8 cellular contexts compared by ENCODE assay signal in genomic region chr11:57637626-57638004, GRCh38. TPM values are rescaled to one million over a fixed set of nuclear protein-coding genes. Genes with fewer than 3 reads are reported as not detected.
DNase-seq lines count a peak whose midpoint lies in the region; ATAC-seq and TF ChIP-seq lines count a peak whose summit lies in the region.

No MANE protein-coding gene starts in this region.

- H3K36me3 ChIP-seq in right atrium auricular region: no peaks in the 10 kb centered on the region

- H3K9me3 Mint-ChIP-seq in activated CD8-positive, alpha-beta T cell treated with anti-CD3 and anti-CD28 coated beads, Interleukin-2, amount 10 ng/mL, durations not matched to agents 7 days and 5 days (ENCODE audit: insufficient read depth): no peaks in the 10 kb centered on the region

- no peaks in the 10 kb centered on the region for H3K27me3 ChIP-seq in right atrium auricular region

- CTCF ChIA-PET in activated CD8-positive, alpha-beta T cell treated with anti-CD3 and anti-CD28 coated beads, Interleukin-2, amount 10 ng/mL, durations not matched to agents 7 days and 5 days (lab: Charles Lee): interaction anchor here (16.2 kb wide), 1 partner anchor 66 kb away, joined by 421 read pairs; the partner anchor contains the start of gene UBE2L6

- no peak for TF ChIP-seq CTCF in GM12865 (IDR thresholded peaks at IDR 0.05; ENCODE audit: insufficient read depth, low read depth, low read length, missing control alignments)
- TF ChIP-seq CTCF in right atrium auricular region (IDR thresholded peaks at IDR 0.05): no peak

- DNase-seq in GM12865 (ENCODE audit: low read depth) (no peak), right atrium auricular region (ENCODE audit: low spot score) (no peak), skeletal muscle cell (ENCODE audit: low read depth) (no peak), NCI-H524 treated with DMSO at 0.1 percent for 48 hours (lab: John Stamatoyannopoulos, UW) (no peak), germinal center (ENCODE audit: low spot score) (no peak)
- no peak for DNase-seq in activated CD8-positive, alpha-beta T cell treated with anti-CD3 and anti-CD28 coated beads, Interleukin-2, amount 10 ng/mL, durations not matched to agents 7 days and 5 days

- H3K4me3 Mint-ChIP-seq in activated CD8-positive, alpha-beta T cell treated with anti-CD3 and anti-CD28 coated beads, Interleukin-2, amount 10 ng/mL, durations not matched to agents 7 days and 5 days: peak overlapping the region; percentile 77

- H3K36me3 Mint-ChIP-seq in activated CD8-positive, alpha-beta T cell treated with anti-CD3 and anti-CD28 coated beads, Interleukin-2, amount 10 ng/mL, durations not matched to agents 7 days and 5 days (ENCODE audit: low read depth): no peaks in the 10 kb centered on the region

- ATAC-seq in activated CD8-positive, alpha-beta T cell treated with anti-CD3 and anti-CD28 coated beads, Interleukin-2, amount 10 ng/mL, durations not matched to agents 7 days and 5 days: no peak
- no peak for ATAC-seq in GM19395 (IDR thresholded peaks at IDR 0.05; ENCODE audit: unreplicated experiment)
- no peak for ATAC-seq in GM21528 (IDR thresholded peaks at IDR 0.05; ENCODE audit: low FRiP score, unreplicated experiment)

- POLR2A ChIA-PET in activated CD8-positive, alpha-beta T cell treated with anti-CD3 and anti-CD28 coated beads, Interleukin-2, amount 10 ng/mL, durations not matched to agents 7 days and 5 days (lab: Charles Lee): interaction anchor here (5.0 kb wide), 1 partner anchor 70 kb away, joined by 34 read pairs; the partner anchor contains the start of gene UBE2L6

- no peaks in the 10 kb centered on the region for H3K9me3 ChIP-seq in right atrium auricular region

- H3K4me1 ChIP-seq in right atrium auricular region: peaks cover 0 to 35% of the 10 kb centered on the region in 2 donors

- H3K27ac ChIP-seq in right atrium auricular region: peak overlapping the region in 1 of 2 donors; percentile 73

- peak overlapping the region; percentile 73 for H3K4me3 ChIP-seq in GM12865 (ENCODE audit: low read depth, low read length)
- H3K4me3 ChIP-seq in right atrium auricular region: peak overlapping the region; percentile 85
- H3K4me3 ChIP-seq in skeletal muscle cell (ENCODE audit: low read depth, low read length): peak overlapping the region; percentile 98

- H3K27ac Mint-ChIP-seq in activated CD8-positive, alpha-beta T cell treated with anti-CD3 and anti-CD28 coated beads, Interleukin-2, amount 10 ng/mL, durations not matched to agents 7 days and 5 days: peak overlapping the region; percentile 77

- peaks cover 27% of the 10 kb centered on the region for H3K4me1 Mint-ChIP-seq in activated CD8-positive, alpha-beta T cell treated with anti-CD3 and anti-CD28 coated beads, Interleukin-2, amount 10 ng/mL, durations not matched to agents 7 days and 5 days (ENCODE audit: low read depth)

- peaks cover 21% of the 10 kb centered on the region for H3K27me3 Mint-ChIP-seq in activated CD8-positive, alpha-beta T cell treated with anti-CD3 and anti-CD28 coated beads, Interleukin-2, amount 10 ng/mL, durations not matched to agents 7 days and 5 days (ENCODE audit: low read depth)

RNA-seq across cellular contexts. Expression of gene YPEL4, which starts 12.1 kb away (rescaled TPM):
- total RNA-seq in activated CD8-positive, alpha-beta T cell treated with anti-CD3 and anti-CD28 coated beads, Interleukin-2, amount 10 ng/mL, durations not matched to agents 7 days and 5 days: under 1 TPM; 0.11 to 0.13 TPM
- under 1 TPM; 0.55 to 0.63 TPM for total RNA-seq in right atrium auricular region

RNA-seq across cellular contexts. Expression of gene CLP1, which starts 19.9 kb away (rescaled TPM):
- total RNA-seq in activated CD8-positive, alpha-beta T cell treated with anti-CD3 and anti-CD28 coated beads, Interleukin-2, amount 10 ng/mL, durations not matched to agents 7 days and 5 days: 10 to 100 TPM; 18.9 to 20.5 TPM
- total RNA-seq in right atrium auricular region: 1 to 10 TPM; 5.9 to 8.1 TPM

RNA-seq across cellular contexts. Expression of gene ZDHHC5, which starts 30.3 kb away (rescaled TPM):
- 10 to 100 TPM; 77.8 to 82.4 TPM for total RNA-seq in activated CD8-positive, alpha-beta T cell treated with anti-CD3 and anti-CD28 coated beads, Interleukin-2, amount 10 ng/mL, durations not matched to agents 7 days and 5 days
- total RNA-seq in right atrium auricular region: 10 to 100 TPM; 44.9 to 56.7 TPM

RNA-seq across cellular contexts. Expression of gene SERPING1, which starts 40.1 kb away (rescaled TPM):
- not detected for total RNA-seq in activated CD8-positive, alpha-beta T cell treated with anti-CD3 and anti-CD28 coated beads, Interleukin-2, amount 10 ng/mL, durations not matched to agents 7 days and 5 days
- 100 to 1,000 TPM; 210 to 851 TPM for total RNA-seq in right atrium auricular region
